8 cellular contexts compared by ENCODE assay signal in the genomic region with DNA sequence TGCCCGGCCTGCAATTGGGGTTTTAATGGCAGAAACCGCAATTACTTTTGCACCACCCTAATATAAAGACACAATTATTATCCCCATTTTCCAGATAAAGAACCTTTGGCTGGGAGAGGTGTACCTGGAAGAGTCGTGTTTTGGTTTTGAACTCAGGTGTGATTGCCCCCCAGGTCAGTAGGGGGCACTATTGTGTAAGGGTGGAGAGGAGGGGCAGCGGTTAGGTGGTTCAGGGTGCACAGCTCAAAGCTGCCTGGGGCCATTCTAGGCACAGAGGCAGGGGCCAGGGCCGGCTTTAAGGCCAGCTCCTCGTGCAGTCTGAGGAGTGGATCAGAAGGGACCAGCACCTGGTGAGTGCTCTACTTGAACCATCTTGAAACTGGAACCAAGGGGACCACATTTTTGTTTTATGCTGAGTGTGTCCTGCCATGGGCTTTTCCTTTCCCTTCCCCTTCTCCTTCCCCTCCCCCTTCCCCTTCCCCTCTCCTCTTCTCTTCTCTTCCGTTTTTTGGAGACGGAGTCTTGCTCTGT. TPM values are rescaled to one million over a fixed set of nuclear protein-coding genes. Genes with fewer than 3 reads are reported as not detected.
DNase-seq lines count a peak whose midpoint lies in the region; ATAC-seq and TF ChIP-seq lines count a peak whose summit lies in the region.

No MANE protein-coding gene starts in this region.

- TF ChIP-seq CTCF in VCaP (conservative IDR thresholded peaks at IDR 0.05): peak; percentile 76

- ATAC-seq in GM18873 (IDR thresholded peaks at IDR 0.05; ENCODE audit: low FRiP score, unreplicated experiment): no peak

- no peak overlapping the region for H3K27ac ChIP-seq in VCaP

- DNase-seq in NCI-H510A treated with DMSO at 0.1 percent for 48 hours (lab: John Stamatoyannopoulos, UW) (peak; percentile 30), NCI-H510A (lab: John Stamatoyannopoulos, UW) (no peak), NCI-H146 (lab: John Stamatoyannopoulos, UW) (peak; percentile 76), lung microvascular endothelial cell (ENCODE audit: low read depth in 2 of 2) (peak; percentile 61 to 77), superior temporal gyrus (ENCODE audit: extremely low spot score) (peak; percentile 46)
- peak; percentile 72 for DNase-seq in central memory CD4-positive, alpha-beta T cell

RNA-seq across cellular contexts. Expression of gene FCGRT, which starts 5.8 kb away (rescaled TPM):
- total RNA-seq in lung microvascular endothelial cell: 72.6 and 193 TPM in 2 replicates

RNA-seq across cellular contexts. Expression of gene RPS11, which starts 10.4 kb away (rescaled TPM):
- total RNA-seq in lung microvascular endothelial cell: 2,677 and 3,620 TPM in 2 replicates

RNA-seq across cellular contexts. Expression of gene RPL13A, which starts 19.2 kb away (rescaled TPM):
- 3,685 and 3,947 TPM in 2 replicates for total RNA-seq in lung microvascular endothelial cell

RNA-seq across cellular contexts. Expression of gene RCN3, which starts 21.2 kb away (rescaled TPM):
- total RNA-seq in lung microvascular endothelial cell: 6.3 and 13.3 TPM in 2 replicates

RNA-seq across cellular contexts. Expression of gene FLT3LG, which starts 32.6 kb away (rescaled TPM):
- total RNA-seq in lung microvascular endothelial cell: 0.79 and 0.87 TPM in 2 replicates
